ENCODE assay signal across 8 cellular contexts in genomic region chr17:65561394-65562205, GRCh38. TPM values are rescaled to one million over a fixed set of nuclear protein-coding genes. Genes with fewer than 3 reads are reported as not detected.
DNase-seq lines count a peak whose midpoint lies in the region; ATAC-seq and TF ChIP-seq lines count a peak whose summit lies in the region.

Gene AXIN2, minus strand, starts transcription at chr17:65561648. Its CDS starts 3,028 bp downstream, at chr17:65558620.

- TF ChIP-seq POLR2A in upper lobe of left lung (IDR thresholded peaks at IDR 0.05) = no peak

- POLR2A ChIA-PET in HEK293T (lab: Yijun Ruan, JAX) = no interaction called here

- intact Hi-C loops in left ventricle myocardium inferior (cut with micrococcal nuclease) = no loop called here

- H3K36me3 ChIP-seq in left ventricle myocardium inferior = no peaks in the 10 kb centered on the region
- H3K36me3 ChIP-seq in upper lobe of left lung = peaks cover 0 to 3% (median 0%) of the 10 kb centered on the region in 4 donors

- H3K27ac Mint-ChIP-seq in progenitor cell of endocrine pancreas = peak within 1 kb of the TSS; percentile 92

- H3K27me3 ChIP-seq in left ventricle myocardium inferior (ENCODE audit: low read depth) (no peaks in the 10 kb centered on the region), upper lobe of left lung (peaks cover 0 to 7% (median 0%) of the 10 kb centered on the region in 4 donors)

- ATAC-seq in upper lobe of left lung (ENCODE audit: low FRiP score in 2 of 2) = peak; percentile 81 to 89

- H3K4me3 ChIP-seq in left ventricle myocardium inferior (no peak within 1 kb of the TSS), upper lobe of left lung (peak within 1 kb of the TSS in 1 of 4 donors; percentile 79)

- no peaks in the 10 kb centered on the region for H3K36me3 Mint-ChIP-seq in progenitor cell of endocrine pancreas (ENCODE audit: insufficient read depth)

- no peak for TF ChIP-seq EP300 in upper lobe of left lung (IDR thresholded peaks at IDR 0.05)

- H3K27ac ChIP-seq in left ventricle myocardium inferior (replicated peaks) = peak within 1 kb of the TSS; percentile 94
- H3K27ac ChIP-seq in upper lobe of left lung = peak within 1 kb of the TSS in 2 of 4 donors; percentile 96 to 97

- WGBS in upper lobe of left lung, 2 donors = 2% methylated on average over 23 to 51 of the region's 68 CpGs

- H3K4me1 Mint-ChIP-seq in progenitor cell of endocrine pancreas (ENCODE audit: low read depth) = peaks cover 18% of the 10 kb centered on the region

- CTCF ChIA-PET in HEK293T (lab: Yijun Ruan, JAX) = no interaction called here

- H3K27me3 Mint-ChIP-seq in progenitor cell of endocrine pancreas = peaks cover 19% of the 10 kb centered on the region

- peak; percentile 93 for DNase-seq in ELR (ENCODE audit: low read depth)
- peak; percentile 94 for DNase-seq in HEK293T (ENCODE audit: extremely low spot score)
- peak; percentile 61 for DNase-seq in MV-4-11 (lab: John Stamatoyannopoulos, UW)
- DNase-seq in T follicular helper cell (ENCODE audit: low read depth) = peak; percentile 80
- DNase-seq in amniotic epithelial cell (ENCODE audit: low read depth) = peak; percentile 91
- peak; percentile 93 for DNase-seq in left ventricle myocardium inferior
- peak; percentile 80 for DNase-seq in progenitor cell of endocrine pancreas (ENCODE audit: low spot score, unreplicated experiment)
- peak; percentile 91 to 98 for DNase-seq in upper lobe of left lung

- H3K4me3 Mint-ChIP-seq in progenitor cell of endocrine pancreas (ENCODE audit: low read depth) = peak within 1 kb of the TSS; percentile 83

- no peaks in the 10 kb centered on the region for H3K9me3 Mint-ChIP-seq in progenitor cell of endocrine pancreas (ENCODE audit: low read depth)

- TF ChIP-seq CTCF in left ventricle myocardium inferior (IDR thresholded peaks at IDR 0.05; ENCODE audit: borderline replicate concordance) = peak; percentile 46
- TF ChIP-seq CTCF in progenitor cell of endocrine pancreas (IDR thresholded peaks at IDR 0.05; ENCODE audit: unreplicated experiment) = peak; percentile 17
- TF ChIP-seq CTCF in upper lobe of left lung (IDR thresholded peaks at IDR 0.05) = peak in 5 of 6 experiments; percentile 18 to 41 (median 33)

- H3K9me3 ChIP-seq in left ventricle myocardium inferior (replicated peaks) (no peaks in the 10 kb centered on the region), upper lobe of left lung (no peaks in the 10 kb centered on the region)

- peaks cover 27% of the 10 kb centered on the region for H3K4me1 ChIP-seq in left ventricle myocardium inferior
- peaks cover 8 to 43% (median 13%) of the 10 kb centered on the region in 4 donors for H3K4me1 ChIP-seq in upper lobe of left lung

TF ChIP-seq in HEK293T, 16 proteins besides CTCF, POLR2A, EP300 and RAD21:
- TF ChIP-seq LEF1 (IDR thresholded peaks at IDR 0.05; ENCODE audit: borderline replicate concordance) (peak; percentile 69; the same call in 1 of the 2 replicates), FOXK2 (IDR thresholded peaks at IDR 0.05) (no peak), ARNT (IDR thresholded peaks at IDR 0.05) (no peak), SP1 (IDR thresholded peaks at IDR 0.05) (no peak), ZNF384 (IDR thresholded peaks at IDR 0.05) (peak; percentile 75), NFRKB (IDR thresholded peaks at IDR 0.05) (no peak), L3MBTL2 (conservative IDR thresholded peaks at IDR 0.05) (peak; percentile 96)

RNA-seq across cellular contexts. Expression of gene AXIN2, which starts in this region (rescaled TPM):
- total RNA-seq in left ventricle myocardium inferior (21.0 TPM), progenitor cell of endocrine pancreas (10.2 and 10.7 TPM in 2 replicates), upper lobe of left lung (100 to 1,000 TPM in 1 of 6 donors, 10 to 100 TPM in 5; 48.0 to 135 (median 68.9) TPM)
